In genomic region chr11:2097356-2097997, GRCh38 we compare ENCODE assay signal across 1 cellular context.
TF ChIP-seq lines count a peak whose summit lies in the region.

No MANE protein-coding gene starts in this region.

TF ChIP-seq in HepG2, 621 proteins besides CTCF, POLR2A, EP300 and RAD21 (continued from another document and continues in another):
- TF ChIP-seq GRHL1 (CRISPR knock-in tag; conservative IDR thresholded peaks at IDR 0.05), result no peak
- peak; percentile 76 for TF ChIP-seq HNF1B (CRISPR knock-in tag; IDR thresholded peaks at IDR 0.05)
- TF ChIP-seq, protein P1, sequence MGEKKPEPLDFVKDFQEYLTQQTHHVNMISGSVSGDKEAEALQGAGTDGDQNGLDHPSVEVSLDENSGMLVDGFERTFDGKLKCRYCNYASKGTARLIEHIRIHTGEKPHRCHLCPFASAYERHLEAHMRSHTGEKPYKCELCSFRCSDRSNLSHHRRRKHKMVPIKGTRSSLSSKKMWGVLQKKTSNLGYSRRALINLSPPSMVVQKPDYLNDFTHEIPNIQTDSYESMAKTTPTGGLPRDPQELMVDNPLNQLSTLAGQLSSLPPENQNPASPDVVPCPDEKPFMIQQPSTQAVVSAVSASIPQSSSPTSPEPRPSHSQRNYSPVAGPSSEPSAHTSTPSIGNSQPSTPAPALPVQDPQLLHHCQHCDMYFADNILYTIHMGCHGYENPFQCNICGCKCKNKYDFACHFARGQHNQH (CRISPR knock-in tag; IDR thresholded peaks at IDR 0.05), result peak; percentile 66; the same call in 1 of the 2 replicates
- TF ChIP-seq RFXANK (CRISPR knock-in tag; IDR thresholded peaks at IDR 0.05), result 0 out of 2 replicates have a peak, but pooled peaks have one; percentile 26
- TF ChIP-seq ZNF256 (CRISPR knock-in tag; conservative IDR thresholded peaks at IDR 0.05), result no peak
- TF ChIP-seq, protein P2, sequence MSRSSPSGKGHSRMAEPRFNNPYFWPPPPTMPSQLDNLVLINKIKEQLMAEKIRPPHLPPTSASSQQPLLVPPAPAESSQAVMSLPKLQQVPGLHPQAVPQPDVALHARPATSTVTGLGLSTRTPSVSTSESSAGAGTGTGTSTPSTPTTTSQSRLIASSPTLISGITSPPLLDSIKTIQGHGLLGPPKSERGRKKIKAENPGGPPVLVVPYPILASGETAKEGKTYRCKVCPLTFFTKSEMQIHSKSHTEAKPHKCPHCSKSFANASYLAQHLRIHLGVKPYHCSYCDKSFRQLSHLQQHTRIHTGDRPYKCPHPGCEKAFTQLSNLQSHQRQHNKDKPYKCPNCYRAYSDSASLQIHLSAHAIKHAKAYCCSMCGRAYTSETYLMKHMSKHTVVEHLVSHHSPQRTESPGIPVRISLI (CRISPR knock-in tag; IDR thresholded peaks at IDR 0.05; ENCODE audit: borderline replicate concordance), result no peak
- TF ChIP-seq ZNF33B (CRISPR knock-in tag; IDR thresholded peaks at IDR 0.05), result no peak
- TF ChIP-seq ZNF124 (CRISPR knock-in tag; IDR thresholded peaks at IDR 0.05), result no peak
- TF ChIP-seq ZNF230 (CRISPR knock-in tag; IDR thresholded peaks at IDR 0.05), result no peak
- TF ChIP-seq ZNF841 (CRISPR knock-in tag; IDR thresholded peaks at IDR 0.05; ENCODE audit: borderline replicate concordance), result no peak
- no peak for TF ChIP-seq TBP (CRISPR knock-in tag; IDR thresholded peaks at IDR 0.05)
- peak; percentile 45; the same call in 1 of the 2 replicates for TF ChIP-seq ETV5 (CRISPR knock-in tag; IDR thresholded peaks at IDR 0.05; ENCODE audit: borderline replicate concordance)
- TF ChIP-seq ZNF138 (CRISPR knock-in tag; IDR thresholded peaks at IDR 0.05; ENCODE audit: low read depth), result no peak
- TF ChIP-seq ASH2L (IDR thresholded peaks at IDR 0.05; ENCODE audit: insufficient read length, low read depth, low read length), result no peak
- TF ChIP-seq ZNF142 (CRISPR knock-in tag; IDR thresholded peaks at IDR 0.05), result peak; percentile 99
- TF ChIP-seq, protein P3, sequence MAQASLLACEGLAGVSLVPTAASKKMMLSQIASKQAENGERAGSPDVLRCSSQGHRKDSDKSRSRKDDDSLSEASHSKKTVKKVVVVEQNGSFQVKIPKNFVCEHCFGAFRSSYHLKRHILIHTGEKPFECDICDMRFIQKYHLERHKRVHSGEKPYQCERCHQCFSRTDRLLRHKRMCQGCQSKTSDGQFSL (CRISPR knock-in tag; IDR thresholded peaks at IDR 0.05), result peak; percentile 71; the same call in 1 of the 2 replicates
- TF ChIP-seq ZNF343 (CRISPR knock-in tag; IDR thresholded peaks at IDR 0.05), result no peak
- TF ChIP-seq BHLHE40 (IDR thresholded peaks at IDR 0.05; ENCODE audit: low read length), result peak; percentile 76
- TF ChIP-seq ZNF337 (CRISPR knock-in tag; IDR thresholded peaks at IDR 0.05; ENCODE audit: borderline replicate concordance, low read depth), result 0 out of 2 replicates have a peak, but pooled peaks have one; percentile 32
- TF ChIP-seq MAZ (IDR thresholded peaks at IDR 0.05; ENCODE audit: borderline replicate concordance, low read depth, low read length), result peak; percentile 28
- peak; percentile 39; the same call in 1 of the 2 replicates for TF ChIP-seq MAZ (CRISPR knock-in tag; IDR thresholded peaks at IDR 0.05; ENCODE audit: low read depth)
- TF ChIP-seq LBX2 (CRISPR knock-in tag; IDR thresholded peaks at IDR 0.05; ENCODE audit: borderline replicate concordance), result no peak
- no peak for TF ChIP-seq ZNF782 (CRISPR knock-in tag; IDR thresholded peaks at IDR 0.05; ENCODE audit: borderline replicate concordance)
- TF ChIP-seq, protein P4, sequence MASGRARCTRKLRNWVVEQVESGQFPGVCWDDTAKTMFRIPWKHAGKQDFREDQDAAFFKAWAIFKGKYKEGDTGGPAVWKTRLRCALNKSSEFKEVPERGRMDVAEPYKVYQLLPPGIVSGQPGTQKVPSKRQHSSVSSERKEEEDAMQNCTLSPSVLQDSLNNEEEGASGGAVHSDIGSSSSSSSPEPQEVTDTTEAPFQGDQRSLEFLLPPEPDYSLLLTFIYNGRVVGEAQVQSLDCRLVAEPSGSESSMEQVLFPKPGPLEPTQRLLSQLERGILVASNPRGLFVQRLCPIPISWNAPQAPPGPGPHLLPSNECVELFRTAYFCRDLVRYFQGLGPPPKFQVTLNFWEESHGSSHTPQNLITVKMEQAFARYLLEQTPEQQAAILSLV (CRISPR knock-in tag; IDR thresholded peaks at IDR 0.05; ENCODE audit: borderline replicate concordance), result no peak
- TF ChIP-seq EEA1 (CRISPR knock-in tag; IDR thresholded peaks at IDR 0.05; ENCODE audit: borderline replicate concordance), result no peak
- peak; percentile 79 for TF ChIP-seq MED1 (CRISPR knock-in tag; IDR thresholded peaks at IDR 0.05)
- TF ChIP-seq NRL (CRISPR knock-in tag; IDR thresholded peaks at IDR 0.05; ENCODE audit: borderline replicate concordance), result no peak
- no peak for TF ChIP-seq ZNF547 (CRISPR knock-in tag; IDR thresholded peaks at IDR 0.05)
- TF ChIP-seq SNAPC4 (CRISPR knock-in tag; IDR thresholded peaks at IDR 0.05), result no peak; the same call in 1 of the 2 replicates
- TF ChIP-seq THAP11 (CRISPR knock-in tag; IDR thresholded peaks at IDR 0.05), result peak; percentile 60
- no peak for TF ChIP-seq ZSCAN30 (CRISPR knock-in tag; IDR thresholded peaks at IDR 0.05)
- no peak for TF ChIP-seq ZBTB3 (CRISPR knock-in tag; IDR thresholded peaks at IDR 0.05; ENCODE audit: borderline replicate concordance, low read depth)
- TF ChIP-seq ZNF225 (CRISPR knock-in tag; IDR thresholded peaks at IDR 0.05), result no peak
- no peak for TF ChIP-seq DZIP1 (CRISPR knock-in tag; IDR thresholded peaks at IDR 0.05)
